Comparison of ENCODE assay signal across 12 cellular contexts in genomic region chr4:677431-678293, GRCh38. TPM values are rescaled to one million over a fixed set of nuclear protein-coding genes. Genes with fewer than 3 reads are reported as not detected.
DNase-seq lines count a peak whose midpoint lies in the region; ATAC-seq, FAIRE-seq and TF ChIP-seq lines count a peak whose summit lies in the region.
"Had no signal": no experiment of that assay in that cellular context is flagged by ENCODE, and none has a peak within 500 bp of the region (broad histone marks: within the 10 kb centered on the region; RNA-seq: fewer than 3 reads in every experiment).

No MANE protein-coding gene starts in this region.

- peaks cover 8% of the 10 kb centered on the region for H3K36me3 Mint-ChIP-seq in activated CD4-positive, alpha-beta T cell treated with anti-CD3 and anti-CD28 coated beads for 36 hours (ENCODE audit: low read depth)
- H3K36me3 Mint-ChIP-seq in IgD-negative memory B cell, result peaks cover 2% of the 10 kb centered on the region

- peak overlapping the region in 1 of 2 experiments; percentile 18; a peak in 2 of 4 replicates for H3K9ac ChIP-seq in K562 (ENCODE audit: insufficient read depth in 1 of 2, low read depth in 2 of 2, low read length in 2 of 2)

- in situ Hi-C loops in K562 (cut with MboI), result no loop called here

- WGBS in K562 (ENCODE audit: insufficient coverage, low coverage, missing lambda C conversion rate), result 63% methylated on average over 21 of the region's 26 CpGs
- 37% methylated on average over 24 of the region's 26 CpGs for WGBS in prostate gland

- H3K9me3 ChIP-seq in K562 (replicated peaks; ENCODE audit: control insufficient read depth, insufficient read depth, low read depth, low read length), result no peaks in the 10 kb centered on the region
- no peaks in the 10 kb centered on the region for H3K9me3 ChIP-seq in prostate gland
- H3K9me3 ChIP-seq: esophagus muscularis mucosa, upper lobe of right lung had no signal

- H3K4me1 Mint-ChIP-seq in activated CD4-positive, alpha-beta T cell treated with anti-CD3 and anti-CD28 coated beads for 36 hours, result peaks cover 14% of the 10 kb centered on the region
- peaks cover 12 to 18% (median 17%) of the 10 kb centered on the region in 3 donors for H3K4me1 Mint-ChIP-seq in IgD-negative memory B cell

- H3K4me3 ChIP-seq in K562 (no peak overlapping the region), prostate gland (no peak overlapping the region)
- H3K4me3 ChIP-seq: esophagus muscularis mucosa, upper lobe of right lung had no signal

- H3K4me1 ChIP-seq in K562 (replicated peaks in 1 of 2; ENCODE audit: control insufficient read depth in 2 of 2, insufficient read depth in 2 of 2, low read length in 2 of 2) (peaks cover 15 to 91% of the 10 kb centered on the region in 2 experiments), prostate gland (replicated peaks) (peaks cover 23% of the 10 kb centered on the region)

- no TSS peak for BruUV-seq in K562 (replicated peaks; lab: Mats Ljungman, UMichigan)

- H3K27me3 ChIP-seq in K562 (ENCODE audit: control insufficient read depth in 2 of 2, insufficient read depth in 2 of 2, low read length in 2 of 2), result no peaks in the 10 kb centered on the region
- H3K27me3 ChIP-seq in prostate gland (replicated peaks; ENCODE audit: insufficient read depth), result no peaks in the 10 kb centered on the region
- H3K27me3 ChIP-seq: upper lobe of right lung had no signal

- no peaks in the 10 kb centered on the region for H3K27me3 Mint-ChIP-seq in activated CD4-positive, alpha-beta T cell treated with anti-CD3 and anti-CD28 coated beads for 36 hours
- H3K27me3 Mint-ChIP-seq in IgD-negative memory B cell, result peaks cover 1% of the 10 kb centered on the region

- no peak for TF ChIP-seq EP300 in K562 (IDR thresholded peaks at IDR 0.05; ENCODE audit: low read length)

- peaks cover 22% of the 10 kb centered on the region for H3K79me2 ChIP-seq in K562 (ENCODE audit: control insufficient read depth, insufficient read depth, low read length)

- CTCF ChIA-PET in activated CD4-positive, alpha-beta T cell treated with anti-CD3 and anti-CD28 coated beads for 36 hours (lab: Charles Lee), result interaction anchor here (0.6 kb wide), 1 partner anchor 202 kb away, joined by 4 read pairs; no protein-coding TSS in a partner anchor
- CTCF ChIA-PET in K562 (lab: Yijun Ruan, JAX; ENCODE audit: low intra/inter-chr PET ratio), result no interaction called here

- TF ChIP-seq CTCF in K562 (IDR thresholded peaks at IDR 0.05 in 2 of 3, conservative IDR thresholded peaks at IDR 0.05 in 1 of 3; ENCODE audit: insufficient read depth in 2 of 3, low read depth in 1 of 3, low read length in 3 of 3) (no peak), prostate gland (IDR thresholded peaks at IDR 0.05) (no peak)

- ATAC-seq in activated CD4-positive, alpha-beta T cell treated with anti-CD3 and anti-CD28 coated beads for 36 hours, result no peak
- ATAC-seq in K562, result no peak
- no peak for ATAC-seq in HG03439 (IDR thresholded peaks at IDR 0.05; ENCODE audit: unreplicated experiment)
- ATAC-seq: activated naive CD4-positive, alpha-beta T cell treated with anti-CD3 and anti-CD28 coated beads, Interleukin-2, amount 50 U/mL, for 72 hours; upper lobe of right lung had no signal

- no peak for TF ChIP-seq RAD21 in K562 (CRISPR knock-in tag; conservative IDR thresholded peaks at IDR 0.05 in 1 of 2, IDR thresholded peaks at IDR 0.05 in 1 of 2)

- no peak for FAIRE-seq in K562 (lab: Jason Lieb, UNC)

- peak; percentile 55 for DNase-seq in activated CD4-positive, alpha-beta T cell treated with anti-CD3 and anti-CD28 coated beads for 36 hours
- no peak for DNase-seq in activated CD4-positive, alpha-beta T cell treated with anti-CD3 and anti-CD28 coated beads for 1 hour
- DNase-seq in K562 (ENCODE audit: extremely low read depth in 1 of 4, low spot score in 3 of 4) (no peak), prostate gland (ENCODE audit: low spot score) (peak; percentile 61), GM03348 (ENCODE audit: low spot score) (no peak), D341Med (ENCODE audit: low spot score) (no peak)
- DNase-seq: upper lobe of right lung had no signal

- no peak overlapping the region for H3K4me2 ChIP-seq in K562 (ENCODE audit: insufficient read depth, low read length)

- H3K9me1 ChIP-seq in K562 (ENCODE audit: control insufficient read depth, insufficient read depth, low read length), result no peaks in the 10 kb centered on the region

- no peak overlapping the region for H3K4me3 Mint-ChIP-seq in activated CD4-positive, alpha-beta T cell treated with anti-CD3 and anti-CD28 coated beads for 36 hours
- H3K4me3 Mint-ChIP-seq in IgD-negative memory B cell, result peak overlapping the region in 3 of 4 donors; percentile 21 to 87 (median 76)

- POLR2A ChIA-PET in activated CD4-positive, alpha-beta T cell treated with anti-CD3 and anti-CD28 coated beads for 36 hours (lab: Charles Lee), result no interaction called here
- POLR2A ChIA-PET in K562 (lab: Yijun Ruan, JAX), result interaction anchor here (0.5 kb wide), 1 partner anchor 256 kb away, joined by 3 read pairs; no protein-coding TSS in a partner anchor

- H2AFZ ChIP-seq in K562 (ENCODE audit: low read depth, low read length), result no peak overlapping the region

- peaks cover 9% of the 10 kb centered on the region for H3K36me3 ChIP-seq in K562 (ENCODE audit: control insufficient read depth, insufficient read depth, low read length)
- no peaks in the 10 kb centered on the region for H3K36me3 ChIP-seq in prostate gland

- H3K27ac Mint-ChIP-seq in activated CD4-positive, alpha-beta T cell treated with anti-CD3 and anti-CD28 coated beads for 36 hours, result no peak overlapping the region
- H3K27ac Mint-ChIP-seq in IgD-negative memory B cell, result peak overlapping the region in 2 of 3 donors; percentile 59 to 98
- H3K27ac Mint-ChIP-seq: activated naive CD4-positive, alpha-beta T cell treated with anti-CD3 and anti-CD28 coated beads, Interleukin-2, amount 50 U/mL, for 72 hours; T-helper 1 cell treated with Interleukin-12 subunit alpha and Interleukin-12 subunit beta and Interleukin-4 antibody, amounts not matched to agents 30 μg/mL and 1 μg/mL, for 36 hours had no signal

- no peaks in the 10 kb centered on the region for H3K9me3 Mint-ChIP-seq in activated CD4-positive, alpha-beta T cell treated with anti-CD3 and anti-CD28 coated beads for 36 hours (ENCODE audit: low read depth)
- no peaks in the 10 kb centered on the region for H3K9me3 Mint-ChIP-seq in IgD-negative memory B cell
- H3K9me3 Mint-ChIP-seq: activated naive CD4-positive, alpha-beta T cell treated with anti-CD3 and anti-CD28 coated beads, Interleukin-2, amount 50 U/mL, for 72 hours; T-helper 1 cell treated with Interleukin-12 subunit alpha and Interleukin-12 subunit beta and Interleukin-4 antibody, amounts not matched to agents 30 μg/mL and 1 μg/mL, for 36 hours had no signal

- no peak overlapping the region for H3K27ac ChIP-seq in K562 (ENCODE audit: extremely low read depth, low read depth, low read length)
- H3K27ac ChIP-seq in prostate gland, result no peak overlapping the region
- H3K27ac ChIP-seq: esophagus muscularis mucosa, upper lobe of right lung had no signal

- peaks cover 5% of the 10 kb centered on the region; the same call in 1 of the 2 replicates for H4K20me1 ChIP-seq in K562 (replicated peaks; ENCODE audit: control insufficient read depth, insufficient read depth, low read length)

- TF ChIP-seq POLR2A in K562 (conservative IDR thresholded peaks at IDR 0.05) (0 out of 2 replicates have a peak, but pooled peaks have one; percentile 27), prostate gland (IDR thresholded peaks at IDR 0.05) (no peak)

- intact Hi-C loops in activated CD4-positive, alpha-beta T cell treated with anti-CD3 and anti-CD28 coated beads for 36 hours (cut with DNase I, micrococcal nuclease), result loop anchor here (10.0 kb wide), 2 partner anchors 173 to 1197 kb away; partner anchors contain the start of gene NSD2 (in 1 of the 2)
- intact Hi-C loops in K562 (cut with micrococcal nuclease), result no loop called here
- intact Hi-C loops in prostate gland (cut with DNase I), result loop anchor here (5.0 to 10.0 kb wide), 3 partner anchors 105 to 343 kb away; partner anchors contain the start of gene ZNF141

RNA-seq across cellular contexts. Expression of gene MYL5, which starts 3.3 kb away (rescaled TPM):
- 10 to 100 TPM; 13.7 to 16.4 TPM for total RNA-seq in activated CD4-positive, alpha-beta T cell treated with anti-CD3 and anti-CD28 coated beads for 36 hours
- polyA plus RNA-seq in IgD-negative memory B cell (8.3 TPM), K562 (2011; rRNA removed) (3.8 and 4.1 TPM in 2 replicates), K562 (2014; fragmentation: Illumina TruSeq; extraction: Trizol) (3.4 and 5.5 TPM in 2 replicates), K562 (2014; fragmentation: Nextera tagmentation; extraction: Ambion mirVana) (1 to 10 TPM; 1.4 TPM), K562 (2014; rRNA removed) (6.0 and 6.9 TPM in 2 replicates)
- total RNA-seq in K562 (2011; cell fraction: chromatin; rRNA removed; ENCODE audit: low replicate concordance), result 13.3 and 32.0 TPM in 2 replicates
- 19.7 and 19.9 TPM in 2 replicates for total RNA-seq in K562 (2011; cell fraction: nucleolus; rRNA removed)
- total RNA-seq in K562 (2011; cell fraction: nucleoplasm; rRNA removed), result 9.6 and 13.4 TPM in 2 replicates
- total RNA-seq in K562 (2014; rRNA removed) (4.9 and 6.2 TPM in 2 replicates), K562 (2014; rRNA removed; fragmentation: Illumina TruSeq; extraction: Trizol) (2.6 and 3.1 TPM in 2 replicates), K562 (2015; rRNA removed; fragmentation: Illumina TruSeq; extraction: Trizol) (5.1 and 5.9 TPM in 2 replicates), K562 (2021) (9.1 and 10.0 TPM in 2 replicates), prostate gland (10 to 100 TPM; 14.6 to 25.7 TPM)
- polyA plus RNA-seq in K562 (2011; cell fraction: cytosol; rRNA removed), result 2.8 TPM in 2 replicates
- polyA plus RNA-seq in K562 (2011; cell fraction: nucleus; rRNA removed), result 18.2 and 29.5 TPM in 2 replicates
- polyA plus RNA-seq in K562 (2012), result 9.3 and 13.7 TPM in 2 replicates
- polyA minus RNA-seq in K562 (2011; rRNA and poly(A)+ RNA removed), result 3.1 and 4.0 TPM in 2 replicates
- polyA minus RNA-seq in K562 (2011; cell fraction: cytosol; rRNA and poly(A)+ RNA removed), result 0.76 and 1.5 TPM in 2 replicates
- 11.0 and 13.6 TPM in 2 replicates for polyA minus RNA-seq in K562 (2011; cell fraction: nucleus; rRNA and poly(A)+ RNA removed)

RNA-seq across cellular contexts. Expression of gene ATP5ME, which starts 3.6 kb away (rescaled TPM):
- total RNA-seq in activated CD4-positive, alpha-beta T cell treated with anti-CD3 and anti-CD28 coated beads for 36 hours, result 100 to 1,000 TPM; 147 to 210 TPM
- polyA plus RNA-seq in IgD-negative memory B cell (430 TPM), K562 (2011; rRNA removed) (573 and 595 TPM in 2 replicates), K562 (2014; fragmentation: Illumina TruSeq; extraction: Trizol) (632 and 822 TPM in 2 replicates), K562 (2014; fragmentation: Nextera tagmentation; extraction: Ambion mirVana) (1,000 to 10,000 TPM; 2,400 to 2,480 TPM), K562 (2014; rRNA removed) (987 and 1,053 TPM in 2 replicates)
- 72.8 and 88.6 TPM in 2 replicates for total RNA-seq in K562 (2011; cell fraction: chromatin; rRNA removed; ENCODE audit: low replicate concordance)
- total RNA-seq in K562 (2011; cell fraction: nucleolus; rRNA removed), result 122 and 189 TPM in 2 replicates
- 125 and 130 TPM in 2 replicates for total RNA-seq in K562 (2011; cell fraction: nucleoplasm; rRNA removed)
- total RNA-seq in K562 (2014; rRNA removed) (746 and 978 TPM in 2 replicates), K562 (2014; rRNA removed; fragmentation: Illumina TruSeq; extraction: Trizol) (839 and 887 TPM in 2 replicates), K562 (2015; rRNA removed; fragmentation: Illumina TruSeq; extraction: Trizol) (914 and 930 TPM in 2 replicates), K562 (2021) (509 and 535 TPM in 2 replicates), prostate gland (100 to 1,000 TPM; 148 to 313 TPM)
- 589 and 678 TPM in 2 replicates for polyA plus RNA-seq in K562 (2011; cell fraction: cytosol; rRNA removed)
- polyA plus RNA-seq in K562 (2011; cell fraction: nucleus; rRNA removed), result 222 and 265 TPM in 2 replicates
- 689 and 2,439 TPM in 2 replicates for polyA plus RNA-seq in K562 (2012)
- polyA minus RNA-seq in K562 (2011; rRNA and poly(A)+ RNA removed), result 147 and 173 TPM in 2 replicates
- 96.7 and 103 TPM in 2 replicates for polyA minus RNA-seq in K562 (2011; cell fraction: cytosol; rRNA and poly(A)+ RNA removed)
- 41.5 and 69.1 TPM in 2 replicates for polyA minus RNA-seq in K562 (2011; cell fraction: nucleus; rRNA and poly(A)+ RNA removed)

RNA-seq across cellular contexts. Expression of gene SLC49A3, which starts 11.3 kb away (rescaled TPM):
- under 1 TPM; 0.09 to 0.39 TPM for total RNA-seq in activated CD4-positive, alpha-beta T cell treated with anti-CD3 and anti-CD28 coated beads for 36 hours
- polyA plus RNA-seq in IgD-negative memory B cell, result 0.97 TPM
- not detected in 2 replicates for total RNA-seq in K562 (2011; cell fraction: chromatin; rRNA removed; ENCODE audit: low replicate concordance)
- 0.39 TPM in 1 of 2 replicates, not detected in the other for total RNA-seq in K562 (2011; cell fraction: nucleolus; rRNA removed)
- 0.61 TPM in 1 of 2 replicates, not detected in the other for total RNA-seq in K562 (2011; cell fraction: nucleoplasm; rRNA removed)
- not detected in 2 replicates for total RNA-seq in K562 (2014; rRNA removed)
- total RNA-seq in K562 (2014; rRNA removed; fragmentation: Illumina TruSeq; extraction: Trizol), result not detected in 2 replicates
- total RNA-seq in K562 (2015; rRNA removed; fragmentation: Illumina TruSeq; extraction: Trizol), result not detected in 2 replicates
- total RNA-seq in K562 (2021), result 0.24 and 0.29 TPM in 2 replicates
- not detected in 2 replicates for polyA plus RNA-seq in K562 (2011; rRNA removed)
- 0.03 and 0.22 TPM in 2 replicates for polyA plus RNA-seq in K562 (2011; cell fraction: cytosol; rRNA removed)
- polyA plus RNA-seq in K562 (2011; cell fraction: nucleus; rRNA removed), result 0.25 and 0.55 TPM in 2 replicates
- 0.21 and 0.30 TPM in 2 replicates for polyA plus RNA-seq in K562 (2012)
- not detected in 2 replicates for polyA plus RNA-seq in K562 (2014; fragmentation: Illumina TruSeq; extraction: Trizol)
- not detected for polyA plus RNA-seq in K562 (2014; fragmentation: Nextera tagmentation; extraction: Ambion mirVana)
- 0.18 and 0.41 TPM in 2 replicates for polyA plus RNA-seq in K562 (2014; rRNA removed)
- not detected in 2 replicates for polyA minus RNA-seq in K562 (2011; rRNA and poly(A)+ RNA removed)
- not detected in 2 replicates for polyA minus RNA-seq in K562 (2011; cell fraction: cytosol; rRNA and poly(A)+ RNA removed)
- not detected in 2 replicates for polyA minus RNA-seq in K562 (2011; cell fraction: nucleus; rRNA and poly(A)+ RNA removed)
- total RNA-seq in prostate gland, result 10 to 100 TPM in 1 of 2 donors, 1 to 10 TPM in 1; 2.6 to 11.0 TPM

RNA-seq across cellular contexts. Expression of gene PCGF3, which starts 28.0 kb away (rescaled TPM):
- total RNA-seq in activated CD4-positive, alpha-beta T cell treated with anti-CD3 and anti-CD28 coated beads for 36 hours, result 10 to 100 TPM; 20.6 to 22.5 TPM
- polyA plus RNA-seq in IgD-negative memory B cell, result 6.1 TPM
- total RNA-seq in K562 (2011; cell fraction: chromatin; rRNA removed; ENCODE audit: low replicate concordance), result 122 and 175 TPM in 2 replicates
- total RNA-seq in K562 (2011; cell fraction: nucleolus; rRNA removed), result 123 and 128 TPM in 2 replicates
- total RNA-seq in K562 (2011; cell fraction: nucleoplasm; rRNA removed), result 119 and 129 TPM in 2 replicates
- total RNA-seq in K562 (2014; rRNA removed), result 31.3 and 39.9 TPM in 2 replicates
- total RNA-seq in K562 (2014; rRNA removed; fragmentation: Illumina TruSeq; extraction: Trizol), result 13.3 and 14.7 TPM in 2 replicates
- total RNA-seq in K562 (2015; rRNA removed; fragmentation: Illumina TruSeq; extraction: Trizol), result 19.1 and 20.3 TPM in 2 replicates
- total RNA-seq in K562 (2021), result 39.6 and 46.1 TPM in 2 replicates
- polyA plus RNA-seq in K562 (2011; rRNA removed), result 37.2 and 42.2 TPM in 2 replicates
- 35.7 and 39.0 TPM in 2 replicates for polyA plus RNA-seq in K562 (2011; cell fraction: cytosol; rRNA removed)
- 197 and 242 TPM in 2 replicates for polyA plus RNA-seq in K562 (2011; cell fraction: nucleus; rRNA removed)
- polyA plus RNA-seq in K562 (2012), result 22.9 and 34.4 TPM in 2 replicates
- polyA plus RNA-seq in K562 (2014; fragmentation: Illumina TruSeq; extraction: Trizol), result 18.9 and 20.4 TPM in 2 replicates
- 1 to 10 TPM; 2.6 to 4.3 TPM for polyA plus RNA-seq in K562 (2014; fragmentation: Nextera tagmentation; extraction: Ambion mirVana)
- polyA plus RNA-seq in K562 (2014; rRNA removed), result 40.1 and 40.2 TPM in 2 replicates
- polyA minus RNA-seq in K562 (2011; rRNA and poly(A)+ RNA removed), result 25.9 and 30.6 TPM in 2 replicates
- polyA minus RNA-seq in K562 (2011; cell fraction: cytosol; rRNA and poly(A)+ RNA removed), result 22.7 and 34.9 TPM in 2 replicates
- 74.0 and 79.4 TPM in 2 replicates for polyA minus RNA-seq in K562 (2011; cell fraction: nucleus; rRNA and poly(A)+ RNA removed)
- 100 to 1,000 TPM in 1 of 2 donors, 10 to 100 TPM in 1; 59.0 to 135 TPM for total RNA-seq in prostate gland

RNA-seq across cellular contexts. Expression of gene PDE6B, which starts 52.3 kb away (rescaled TPM):
- 10 to 100 TPM; 16.2 to 17.2 TPM for total RNA-seq in activated CD4-positive, alpha-beta T cell treated with anti-CD3 and anti-CD28 coated beads for 36 hours
- polyA plus RNA-seq in IgD-negative memory B cell (16.6 TPM), K562 (2011; rRNA removed) (not detected in 2 replicates), K562 (2014; fragmentation: Illumina TruSeq; extraction: Trizol) (not detected in 2 replicates), K562 (2014; fragmentation: Nextera tagmentation; extraction: Ambion mirVana) (under 1 TPM in 1 of 2 experiments, not detected in 1; 0.04 TPM), K562 (2014; rRNA removed) (not detected in 2 replicates)
- 0.30 TPM in 1 of 2 replicates, not detected in the other for total RNA-seq in K562 (2011; cell fraction: chromatin; rRNA removed; ENCODE audit: low replicate concordance)
- total RNA-seq in K562 (2011; cell fraction: nucleolus; rRNA removed), result not detected in 2 replicates
- total RNA-seq in K562 (2011; cell fraction: nucleoplasm; rRNA removed), result not detected in 2 replicates
- total RNA-seq in K562 (2014; rRNA removed) (not detected in 2 replicates), K562 (2014; rRNA removed; fragmentation: Illumina TruSeq; extraction: Trizol) (not detected in 2 replicates), K562 (2015; rRNA removed; fragmentation: Illumina TruSeq; extraction: Trizol) (not detected in 2 replicates), K562 (2021) (not detected in 2 replicates), prostate gland (1 to 10 TPM; 8.0 to 9.3 TPM)
- 0.04 TPM in 1 of 2 replicates, not detected in the other for polyA plus RNA-seq in K562 (2011; cell fraction: cytosol; rRNA removed)
- not detected in 2 replicates for polyA plus RNA-seq in K562 (2011; cell fraction: nucleus; rRNA removed)
- 0.07 and 0.10 TPM in 2 replicates for polyA plus RNA-seq in K562 (2012)
- 0.07 TPM in 1 of 2 replicates, not detected in the other for polyA minus RNA-seq in K562 (2011; rRNA and poly(A)+ RNA removed)
- not detected in 2 replicates for polyA minus RNA-seq in K562 (2011; cell fraction: cytosol; rRNA and poly(A)+ RNA removed)
- not detected in 2 replicates for polyA minus RNA-seq in K562 (2011; cell fraction: nucleus; rRNA and poly(A)+ RNA removed)

Comparison
In these comparisons a context has a peak if more than half of its experiments do, and no peak if none do; other contexts are left out.
1. DNase-seq: peak in activated CD4-positive, alpha-beta T cell treated with anti-CD3 and anti-CD28 coated beads for 36 hours (single experiment) and prostate gland (single experiment); none in activated CD4-positive, alpha-beta T cell treated with anti-CD3 and anti-CD28 coated beads for 1 hour (single experiment), K562 (0 of 4), GM03348 (single experiment) and D341Med (single experiment).